ENCODE assay signal across 24 cellular contexts in the genomic region with DNA sequence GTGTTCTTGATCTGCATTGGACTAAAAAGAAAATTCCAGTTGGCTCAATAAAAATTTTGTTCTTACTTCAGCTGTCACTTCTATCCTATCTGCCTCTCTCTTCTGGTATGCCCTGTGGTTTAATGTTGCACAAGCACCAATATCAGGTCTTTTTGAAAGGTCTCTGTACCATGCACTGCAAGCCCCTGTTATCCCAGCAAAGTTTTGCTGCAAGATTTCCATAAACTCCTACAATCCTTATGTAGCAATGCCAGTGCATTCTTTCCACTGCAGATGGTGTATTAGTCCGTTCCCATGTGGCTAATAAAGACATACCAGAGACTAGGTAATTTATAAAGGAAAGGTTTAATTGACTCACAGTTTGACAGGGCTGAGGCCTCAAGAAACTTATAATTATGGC.
DNase-seq lines count a peak whose midpoint lies in the region; ATAC-seq and TF ChIP-seq lines count a peak whose summit lies in the region.
"Had no signal": no experiment of that assay in that cellular context is flagged by ENCODE, and none has a peak within 500 bp of the region (broad histone marks: within the 10 kb centered on the region; RNA-seq: fewer than 3 reads in every experiment).

No MANE protein-coding gene starts in this region.

- H3K4me3 ChIP-seq in AG09309 (ENCODE audit: control insufficient read depth, low read depth, low read length) (no peak overlapping the region), SJCRH30 (no peak overlapping the region), fibroblast of villous mesenchyme (ENCODE audit: low read depth, low read length) (no peak overlapping the region), osteoblast (ENCODE audit: insufficient read depth, low read length) (no peak overlapping the region)
- H3K4me3 ChIP-seq: GM23338, MG63 had no signal

- H3K79me2 ChIP-seq in osteoblast (ENCODE audit: insufficient read depth, low read length) = no peaks in the 10 kb centered on the region

- peak overlapping the region; percentile 7; the same call in 1 of the 2 replicates for H3K27ac ChIP-seq in SJCRH30
- H3K27ac ChIP-seq in osteoblast (ENCODE audit: low read depth, low read length) = no peak overlapping the region
- H3K27ac ChIP-seq: RWPE1 had no signal

- ATAC-seq in GM18861 (IDR thresholded peaks at IDR 0.05; ENCODE audit: unreplicated experiment) (no peak), GM18870 (IDR thresholded peaks at IDR 0.05; ENCODE audit: unreplicated experiment) (no peak)
- ATAC-seq: GM23338, Panc1 had no signal

- H3K9me3 ChIP-seq in SJCRH30 (replicated peaks) = no peaks in the 10 kb centered on the region
- H3K9me3 ChIP-seq in osteoblast (ENCODE audit: low read depth, low read length) = no peaks in the 10 kb centered on the region
- H3K9me3 ChIP-seq: Caco-2, MG63 had no signal

- no peak overlapping the region for H2AFZ ChIP-seq in osteoblast (ENCODE audit: low read length)
- H2AFZ ChIP-seq: GM23338 had no signal

- H3K4me1 ChIP-seq in SJCRH30 (peaks cover 14% of the 10 kb centered on the region), osteoblast (ENCODE audit: insufficient read depth, low read length) (no peaks in the 10 kb centered on the region)
- H3K4me1 ChIP-seq: Caco-2 had no signal

- no peak for TF ChIP-seq CTCF in AG09309 (IDR thresholded peaks at IDR 0.05; ENCODE audit: control insufficient read depth, insufficient read depth, low read depth, low read length, missing control alignments)
- no peak for TF ChIP-seq CTCF in fibroblast of villous mesenchyme (IDR thresholded peaks at IDR 0.05; ENCODE audit: insufficient read depth, low read depth, low read length)
- TF ChIP-seq CTCF in osteoblast (IDR thresholded peaks at IDR 0.05; ENCODE audit: extremely low read depth, low read depth, low read length) = no peak

- H4K20me1 ChIP-seq in osteoblast (ENCODE audit: insufficient read depth, low read length) = no peaks in the 10 kb centered on the region

- H3K27me3 ChIP-seq in SJCRH30 (no peaks in the 10 kb centered on the region), osteoblast (ENCODE audit: insufficient read depth, low read length) (no peaks in the 10 kb centered on the region)
- H3K27me3 ChIP-seq: MG63 had no signal

- H3K4me2 ChIP-seq in osteoblast (ENCODE audit: insufficient read depth, low read length) = no peak overlapping the region
- H3K4me2 ChIP-seq: GM23338 had no signal

- H3K36me3 ChIP-seq in SJCRH30 = no peaks in the 10 kb centered on the region
- no peaks in the 10 kb centered on the region for H3K36me3 ChIP-seq in osteoblast (ENCODE audit: insufficient read depth, low read length)
- H3K36me3 ChIP-seq: MG63 had no signal

- peak; percentile 14 for DNase-seq in AG09309 (ENCODE audit: low read depth)
- peak in 1 of 2 experiments; percentile 66 for DNase-seq in SJCRH30
- peak; percentile 89 for DNase-seq in fibroblast of villous mesenchyme (ENCODE audit: low read depth)
- peak; percentile 1 for DNase-seq in osteoblast (ENCODE audit: insufficient read length, low spot score, missing footprints)
- no peak for DNase-seq in SW 1271 (lab: John Stamatoyannopoulos, UW)
- DNase-seq in EL = no peak
- DNase-seq: C1 segment of cervical spinal cord; Caco-2; CD4-positive, alpha-beta memory T cell; DND-41; H9; KBM-7; MG63; NCI-H1105 treated with DMSO at 0.1 percent for 48 hours; NCI-H2029 treated with DMSO at 0.1 percent for 48 hours; NCI-H2227 treated with DMSO at 0.1 percent for 48 hours; NCI-H510A; NCI-H69; SHP77 had no signal

Comparison
In these comparisons a context has a peak if more than half of its experiments do, and no peak if none do; other contexts are left out.
1. DNase-seq: peak in AG09309 (single experiment), fibroblast of villous mesenchyme (single experiment) and osteoblast (single experiment); none in SW 1271 (0 of 2) and EL (single experiment).